Comparison of ENCODE assay signal across 1 cellular context in genomic region chr15:89243691-89244511, GRCh38.
A peak's percentile ranks its signal among the peaks of the same experiment; 100 is the strongest.
TF ChIP-seq lines count a peak whose summit lies in the region.

Gene FANCI (plus strand): TSS chr15:89243979. CDS start chr15:89247648, 3,669 bp downstream.

TF ChIP-seq in K562, 482 proteins besides CTCF, POLR2A, EP300 and RAD21 (continued from another document and continues in another):
- TF ChIP-seq RERE (CRISPR knock-in tag; IDR thresholded peaks at IDR 0.05; ENCODE audit: borderline replicate concordance) = 0 out of 2 replicates have a peak, but pooled peaks have one; percentile 75
- TF ChIP-seq CBFA2T2 (conservative IDR thresholded peaks at IDR 0.05) = 0 out of 2 replicates have a peak, but pooled peaks have one; percentile 2
- TF ChIP-seq POLR2H (tag; IDR thresholded peaks at IDR 0.05; ENCODE audit: low read depth) = peak; percentile 62; the same call in 1 of the 2 replicates
- TF ChIP-seq ETV6 (IDR thresholded peaks at IDR 0.05; ENCODE audit: borderline replicate concordance in 1 of 2, low read depth in 2 of 2, low read length in 1 of 2) = no peak; a peak in 1 of 4 replicates
- TF ChIP-seq ETV6 (CRISPR knock-in tag; IDR thresholded peaks at IDR 0.05; ENCODE audit: borderline replicate concordance) = peak; percentile 98; the same call in 1 of the 2 replicates
- TF ChIP-seq NFIC (IDR thresholded peaks at IDR 0.05) = no peak
- no peak for TF ChIP-seq CCNT2 (IDR thresholded peaks at IDR 0.05; ENCODE audit: borderline replicate concordance, extremely low read depth, insufficient read length, low read depth, low read length)
- TF ChIP-seq SNIP1 (IDR thresholded peaks at IDR 0.05; ENCODE audit: low read depth) = no peak
- TF ChIP-seq BRD4 (IDR thresholded peaks at IDR 0.05) = no peak
- no peak for TF ChIP-seq MITF (IDR thresholded peaks at IDR 0.05)
- peak in 1 of 2 experiments; percentile 52; a peak in 1 of 4 replicates for TF ChIP-seq UBTF (IDR thresholded peaks at IDR 0.05; ENCODE audit: borderline replicate concordance in 1 of 2, low read depth in 2 of 2, low read length in 2 of 2)
- no peak for TF ChIP-seq ZFP30 (CRISPR knock-in tag; IDR thresholded peaks at IDR 0.05; ENCODE audit: borderline replicate concordance)
- TF ChIP-seq ZBTB7A (IDR thresholded peaks at IDR 0.05; ENCODE audit: borderline replicate concordance, control insufficient read depth, low read depth, low read length) = peak; percentile 55; the same call in 1 of the 2 replicates
- TF ChIP-seq CTBP1 (IDR thresholded peaks at IDR 0.05; ENCODE audit: borderline replicate concordance) = peak; percentile 77
- TF ChIP-seq FOSL1 (tag; conservative IDR thresholded peaks at IDR 0.05) = 0 out of 2 replicates have a peak, but pooled peaks have one; percentile 26
- TF ChIP-seq HDAC8 (tag; IDR thresholded peaks at IDR 0.05) = 0 out of 2 replicates have a peak, but pooled peaks have one; percentile 27
- peak; percentile 94 for TF ChIP-seq RFX1 (IDR thresholded peaks at IDR 0.05)
- peak in 1 of 2 experiments; percentile 28; a peak in 1 of 4 replicates for TF ChIP-seq CSDE1 (IDR thresholded peaks at IDR 0.05)
- TF ChIP-seq ZNF445 (CRISPR knock-in tag; IDR thresholded peaks at IDR 0.05; ENCODE audit: low read depth) = no peak
- TF ChIP-seq HOXB6 (CRISPR knock-in tag; IDR thresholded peaks at IDR 0.05; ENCODE audit: borderline replicate concordance) = no peak
- no peak for TF ChIP-seq PYGO2 (tag; IDR thresholded peaks at IDR 0.05)
- no peak for TF ChIP-seq MCM7 (IDR thresholded peaks at IDR 0.05)
- peak; percentile 70 for TF ChIP-seq PHF20 (IDR thresholded peaks at IDR 0.05; ENCODE audit: partially characterized antibody)
- peak; percentile 50; the same call in 1 of the 2 replicates for TF ChIP-seq ELF2 (CRISPR knock-in tag; IDR thresholded peaks at IDR 0.05)
- peak; percentile 63 to 99; a peak in 3 of 4 replicates for TF ChIP-seq FOXK2 (conservative IDR thresholded peaks at IDR 0.05 in 1 of 2, IDR thresholded peaks at IDR 0.05 in 1 of 2; ENCODE audit: low read depth in 2 of 2)
- no peak for TF ChIP-seq TAL1 (IDR thresholded peaks at IDR 0.05)
- 0 out of 4 replicates have a peak, but pooled peaks of 1 of the 2 experiments have one; percentile 6 for TF ChIP-seq TRIM24 (IDR thresholded peaks at IDR 0.05)
- TF ChIP-seq ZNF444 (CRISPR knock-in tag; IDR thresholded peaks at IDR 0.05) = no peak
- TF ChIP-seq SIN3B (IDR thresholded peaks at IDR 0.05; ENCODE audit: low read depth) = peak; percentile 79
- peak; percentile 99 for TF ChIP-seq ZNF511 (CRISPR knock-in tag; IDR thresholded peaks at IDR 0.05)
- 0 out of 2 replicates have a peak, but pooled peaks have one; percentile 7 for TF ChIP-seq MXI1 (IDR thresholded peaks at IDR 0.05; ENCODE audit: low read depth, low read length)
- no peak for TF ChIP-seq ZNF12 (CRISPR knock-in tag; IDR thresholded peaks at IDR 0.05)
- TF ChIP-seq HES1 (IDR thresholded peaks at IDR 0.05; ENCODE audit: low read depth) = 0 out of 2 replicates have a peak, but pooled peaks have one; percentile 10
- TF ChIP-seq TAF1 (IDR thresholded peaks at IDR 0.05; ENCODE audit: control insufficient read depth, extremely low read depth, insufficient read depth, low read length, severe bottlenecking) = peak; percentile 77
- no peak for TF ChIP-seq WHSC1 (IDR thresholded peaks at IDR 0.05; ENCODE audit: low read length)
- TF ChIP-seq ZNF609 (CRISPR knock-in tag; IDR thresholded peaks at IDR 0.05; ENCODE audit: borderline replicate concordance) = 0 out of 2 replicates have a peak, but pooled peaks have one; percentile 57
- TF ChIP-seq ARID1B (IDR thresholded peaks at IDR 0.05) = peak; percentile 38; the same call in 1 of the 2 replicates
- TF ChIP-seq ZMIZ1 (IDR thresholded peaks at IDR 0.05; ENCODE audit: low read depth in 2 of 2, low read length in 2 of 2) = peak in 1 of 2 experiments; percentile 74; a peak in 1 of 4 replicates
- TF ChIP-seq EGR1 (conservative IDR thresholded peaks at IDR 0.05) = peak; percentile 86
- no peak for TF ChIP-seq EHMT2 (IDR thresholded peaks at IDR 0.05)
- peak; percentile 97 for TF ChIP-seq CBFB (CRISPR knock-in tag; IDR thresholded peaks at IDR 0.05)
- peak; percentile 41; the same call in 1 of the 2 replicates for TF ChIP-seq BCOR (IDR thresholded peaks at IDR 0.05)
- no peak for TF ChIP-seq NFATC3 (IDR thresholded peaks at IDR 0.05)
- TF ChIP-seq BMI1 (IDR thresholded peaks at IDR 0.05; ENCODE audit: low read length) = 0 out of 2 replicates have a peak, but pooled peaks have one; percentile 15
